In the genomic region with DNA sequence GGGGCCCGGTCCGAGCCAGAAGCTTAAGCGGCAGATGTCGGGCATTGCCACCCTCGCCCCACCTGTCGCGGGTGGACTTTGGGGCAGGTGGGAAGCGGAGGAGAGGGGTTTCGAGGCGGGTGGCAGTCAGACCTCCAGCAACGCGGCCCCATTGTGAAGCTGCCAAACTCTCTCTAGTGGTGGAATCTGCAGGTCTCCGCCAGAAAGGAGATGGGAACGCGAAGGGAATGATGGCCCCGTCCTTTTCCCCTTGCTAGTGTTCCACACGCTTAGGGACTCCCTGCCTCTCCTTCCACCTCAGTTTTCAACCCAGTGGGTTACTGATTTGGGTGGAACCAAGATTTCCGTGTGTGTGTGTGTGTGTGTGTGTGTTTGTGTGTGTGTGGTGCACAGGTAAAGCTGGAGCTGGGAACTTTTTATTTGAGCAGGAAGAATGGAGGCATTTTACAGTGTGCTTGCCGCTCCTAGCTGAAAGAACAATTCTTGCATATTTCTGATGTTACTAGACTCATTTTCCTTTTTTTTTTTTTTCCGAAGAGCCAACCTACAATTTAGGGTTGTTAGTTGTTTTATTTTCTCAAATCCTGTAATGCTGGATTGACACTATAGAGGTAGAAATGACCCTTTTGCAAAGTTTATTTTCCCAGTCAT, we compare ENCODE assay signal across 8 cellular contexts. TPM values are rescaled to one million over a fixed set of nuclear protein-coding genes. Genes with fewer than 3 reads are reported as not detected.
DNase-seq lines count a peak whose midpoint lies in the region; ATAC-seq and TF ChIP-seq lines count a peak whose summit lies in the region.

No MANE protein-coding gene starts in this region.

- no peaks in the 10 kb centered on the region for H3K36me3 ChIP-seq in osteoblast (ENCODE audit: insufficient read depth, low read length)

- no peaks in the 10 kb centered on the region for H3K9me3 Mint-ChIP-seq in activated T-helper 1 cell treated with anti-CD3 and anti-CD28 coated beads, Interleukin-12 subunit alpha, Interleukin-12 subunit beta, Interleukin-2, Interleukin-4 antibody, amounts not matched to agents 30 ng/mL and 10 ng/mL and 1 ng/mL, durations not matched to agents 14 hours and 24 hours and 36 hours

- ATAC-seq in GM18907 (IDR thresholded peaks at IDR 0.05; ENCODE audit: unreplicated experiment) = no peak

- in situ Hi-C loops in KBM-7 (cut with MboI; ENCODE audit: low pct_unique_long_range_greater_than_20kb, low sequenced_read_pairs) = no loop called here

- H3K79me2 ChIP-seq in osteoblast (ENCODE audit: insufficient read depth, low read length) = peaks cover 63% of the 10 kb centered on the region

- no peaks in the 10 kb centered on the region for H3K27me3 ChIP-seq in osteoblast (ENCODE audit: insufficient read depth, low read length)

- H3K27me3 Mint-ChIP-seq in activated T-helper 1 cell treated with anti-CD3 and anti-CD28 coated beads, Interleukin-12 subunit alpha, Interleukin-12 subunit beta, Interleukin-2, Interleukin-4 antibody, amounts not matched to agents 30 ng/mL and 10 ng/mL and 1 ng/mL, durations not matched to agents 14 hours and 24 hours and 36 hours (ENCODE audit: insufficient read depth) = peaks cover 18% of the 10 kb centered on the region

- H3K27ac Mint-ChIP-seq in activated T-helper 1 cell treated with anti-CD3 and anti-CD28 coated beads, Interleukin-12 subunit alpha, Interleukin-12 subunit beta, Interleukin-2, Interleukin-4 antibody, amounts not matched to agents 30 ng/mL and 10 ng/mL and 1 ng/mL, durations not matched to agents 14 hours and 24 hours and 36 hours = peak overlapping the region; percentile 75

- H3K4me3 ChIP-seq in osteoblast (ENCODE audit: insufficient read depth, low read length) = peak overlapping the region; percentile 92

- TF ChIP-seq CTCF in osteoblast (IDR thresholded peaks at IDR 0.05; ENCODE audit: extremely low read depth, low read depth, low read length) = no peak

- peaks cover 24% of the 10 kb centered on the region for H3K4me1 ChIP-seq in osteoblast (ENCODE audit: insufficient read depth, low read length)

- H3K27ac ChIP-seq in osteoblast (ENCODE audit: low read depth, low read length) = peak overlapping the region; percentile 61

- peak; percentile 59 for DNase-seq in NCI-H146 (lab: John Stamatoyannopoulos, UW)
- no peak for DNase-seq in NCI-H146 treated with DMSO at 0.1 percent for 48 hours (lab: John Stamatoyannopoulos, UW; ENCODE audit: unreplicated experiment)
- DNase-seq in KBM-7 = peak; percentile 64
- no peak for DNase-seq in activated T-helper 1 cell treated with anti-CD3 and anti-CD28 coated beads, Interleukin-12 subunit alpha, Interleukin-12 subunit beta, Interleukin-2, Interleukin-4 antibody, amounts not matched to agents 30 ng/mL and 10 ng/mL and 1 ng/mL, durations not matched to agents 14 hours and 24 hours and 36 hours (ENCODE audit: low spot score)
- DNase-seq in glomerular visceral epithelial cell (ENCODE audit: extremely low spot score) = peak; percentile 50
- DNase-seq in osteoblast (ENCODE audit: insufficient read length, low spot score, missing footprints) = no peak
- DNase-seq in OCI-M2 (lab: John Stamatoyannopoulos, UW; ENCODE audit: unreplicated experiment) = no peak

- intact Hi-C loops in activated T-helper 1 cell treated with anti-CD3 and anti-CD28 coated beads, Interleukin-12 subunit alpha, Interleukin-12 subunit beta, Interleukin-2, Interleukin-4 antibody, amounts not matched to agents 30 ng/mL and 10 ng/mL and 1 ng/mL, durations not matched to agents 14 hours and 24 hours and 36 hours (cut with micrococcal nuclease) = loop anchor here (5.0 kb wide), 2 partner anchors 97 to 503 kb away; partner anchors contain the start of gene PAM

- no peaks in the 10 kb centered on the region for H3K9me3 ChIP-seq in osteoblast (ENCODE audit: low read depth, low read length)

- peak overlapping the region; percentile 69 for H2AFZ ChIP-seq in osteoblast (ENCODE audit: low read length)

- H3K4me2 ChIP-seq in osteoblast (ENCODE audit: insufficient read depth, low read length) = peak overlapping the region; percentile 82

- H4K20me1 ChIP-seq in osteoblast (ENCODE audit: insufficient read depth, low read length) = peaks cover 25% of the 10 kb centered on the region

- H3K4me3 Mint-ChIP-seq in activated T-helper 1 cell treated with anti-CD3 and anti-CD28 coated beads, Interleukin-12 subunit alpha, Interleukin-12 subunit beta, Interleukin-2, Interleukin-4 antibody, amounts not matched to agents 30 ng/mL and 10 ng/mL and 1 ng/mL, durations not matched to agents 14 hours and 24 hours and 36 hours = peak overlapping the region; percentile 94

- peaks cover 41% of the 10 kb centered on the region for H3K4me1 Mint-ChIP-seq in activated T-helper 1 cell treated with anti-CD3 and anti-CD28 coated beads, Interleukin-12 subunit alpha, Interleukin-12 subunit beta, Interleukin-2, Interleukin-4 antibody, amounts not matched to agents 30 ng/mL and 10 ng/mL and 1 ng/mL, durations not matched to agents 14 hours and 24 hours and 36 hours (ENCODE audit: low read depth)

- peaks cover 2% of the 10 kb centered on the region for H3K36me3 Mint-ChIP-seq in activated T-helper 1 cell treated with anti-CD3 and anti-CD28 coated beads, Interleukin-12 subunit alpha, Interleukin-12 subunit beta, Interleukin-2, Interleukin-4 antibody, amounts not matched to agents 30 ng/mL and 10 ng/mL and 1 ng/mL, durations not matched to agents 14 hours and 24 hours and 36 hours (ENCODE audit: low read depth)

RNA-seq across cellular contexts. Expression of gene MACIR, which starts 1.3 kb away (rescaled TPM):
- 11.9 and 12.3 TPM in 2 replicates for total RNA-seq in activated T-helper 1 cell treated with anti-CD3 and anti-CD28 coated beads, Interleukin-12 subunit alpha, Interleukin-12 subunit beta, Interleukin-2, Interleukin-4 antibody, amounts not matched to agents 30 ng/mL and 10 ng/mL and 1 ng/mL, durations not matched to agents 14 hours and 24 hours and 36 hours
- 8.0 and 10.3 TPM in 2 replicates for total RNA-seq in osteoblast

Comparison
In these comparisons a context has a peak if more than half of its experiments do, and no peak if none do; other contexts are left out.
1. DNase-seq: peak in NCI-H146 (single experiment), KBM-7 (single experiment) and glomerular visceral epithelial cell (single experiment); none in NCI-H146 treated with DMSO at 0.1 percent for 48 hours (single experiment), activated T-helper 1 cell treated with anti-CD3 and anti-CD28 coated beads, Interleukin-12 subunit alpha, Interleukin-12 subunit beta, Interleukin-2, Interleukin-4 antibody, amounts not matched to agents 30 ng/mL and 10 ng/mL and 1 ng/mL, durations not matched to agents 14 hours and 24 hours and 36 hours (single experiment), osteoblast (single experiment) and OCI-M2 (single experiment).